ENCODE assay signal across 10 cellular contexts in the genomic region with DNA sequence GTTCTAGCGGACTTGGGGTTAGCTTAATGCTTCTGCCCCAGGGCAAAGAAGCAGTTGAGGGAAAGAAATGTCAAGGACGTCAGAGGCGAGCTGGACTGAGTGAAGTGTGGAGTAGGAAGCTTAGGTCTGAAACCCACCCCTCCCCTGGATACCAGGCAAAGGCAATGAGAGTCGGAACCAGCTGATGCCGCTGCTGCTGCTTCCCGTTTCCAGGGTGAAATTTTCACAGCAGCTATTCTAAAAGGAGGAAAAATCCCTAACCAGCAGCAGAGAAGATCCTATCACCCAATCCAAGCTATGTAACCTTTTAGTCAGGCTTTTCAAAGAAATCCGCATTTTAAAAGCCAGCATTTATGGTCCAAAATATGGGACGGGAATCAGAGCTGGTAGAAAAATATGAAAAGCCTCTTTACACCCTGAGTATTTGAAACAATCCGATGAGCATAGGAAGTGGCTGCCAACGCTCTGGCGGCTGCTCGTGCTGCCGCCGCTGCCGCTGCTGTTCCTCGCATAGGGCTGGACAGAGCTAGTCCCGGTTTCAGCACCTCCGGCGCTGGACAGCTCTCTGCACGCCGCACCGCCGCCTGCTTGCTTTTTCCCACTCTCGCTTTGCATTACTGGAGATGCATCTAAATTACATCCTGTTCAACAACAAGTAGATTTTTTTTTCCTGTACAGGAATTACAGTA.
DNase-seq lines count a peak whose midpoint lies in the region; ATAC-seq, FAIRE-seq and TF ChIP-seq lines count a peak whose summit lies in the region.
"Had no signal": no experiment of that assay in that cellular context is flagged by ENCODE, and none has a peak within 500 bp of the region (broad histone marks: within the 10 kb centered on the region; RNA-seq: fewer than 3 reads in every experiment).

No MANE protein-coding gene starts in this region.

- H3K9me3 ChIP-seq in pancreas, result no peaks in the 10 kb centered on the region
- H3K9me3 ChIP-seq: gastrocnemius medialis had no signal

- in situ Hi-C loops in ACHN (cut with HindIII; ENCODE audit: low pct_ligation_motif_present, low pct_unique_long_range_greater_than_20kb, low sequenced_read_pairs), result no loop called here

- H3K27ac ChIP-seq in pancreas, result no peak overlapping the region
- H3K27ac ChIP-seq: gastrocnemius medialis had no signal

- H3K4me3 ChIP-seq in pancreas, result no peak overlapping the region
- H3K4me3 ChIP-seq: gastrocnemius medialis had no signal

- peaks cover 0 to 4% (median 0%) of the 10 kb centered on the region in 3 donors for H3K4me1 ChIP-seq in pancreas
- H3K4me1 ChIP-seq: gastrocnemius medialis had no signal

- peak; percentile 99 for ATAC-seq in GM19025 (IDR thresholded peaks at IDR 0.05; ENCODE audit: low read depth, unreplicated experiment)
- ATAC-seq in HG03097 (IDR thresholded peaks at IDR 0.05; ENCODE audit: low FRiP score, unreplicated experiment), result peak; percentile 92
- ATAC-seq in pancreas, result peak; percentile 82 to 100 (median 98)
- ATAC-seq in HG02840 (IDR thresholded peaks at IDR 0.05; ENCODE audit: low FRiP score, unreplicated experiment), result no peak
- ATAC-seq: gastrocnemius medialis had no signal

- H3K36me3 ChIP-seq in pancreas, result no peaks in the 10 kb centered on the region
- H3K36me3 ChIP-seq: gastrocnemius medialis had no signal

- no peak for TF ChIP-seq CTCF in pancreas (IDR thresholded peaks at IDR 0.05)

- peaks cover 0 to 6% (median 0%) of the 10 kb centered on the region in 4 donors for H3K27me3 ChIP-seq in pancreas
- H3K27me3 ChIP-seq: gastrocnemius medialis had no signal

- DNase-seq in ACHN (peak; percentile 76), NCI-H774 (lab: John Stamatoyannopoulos, UW) (peak; percentile 70), glomerular endothelial cell (ENCODE audit: extremely low read depth, low read depth, low spot score) (peak; percentile 4), pancreas (peak; percentile 52 to 91 (median 75))
- DNase-seq in activated effector memory CD4-positive, alpha-beta T cell treated with Interleukin-2 at 50 U/mL for 16 hours, result peak; percentile 5

- intact Hi-C loops in pancreas (cut with DNase I), result no loop called here

- no peak for FAIRE-seq in pancreas (lab: Jason Lieb, UNC)
- FAIRE-seq: G401.6 had no signal

- WGBS in pancreas, 2 donors, result 5% methylated on average over 24 of the region's 24 CpGs

Comparison
In these comparisons a context has a peak if more than half of its experiments do, and no peak if none do; other contexts are left out.
1. DNase-seq: peak in every context shown above with its lines; median percentile 76 in ACHN; 75 in pancreas; 70 in NCI-H774; 5 in activated effector memory CD4-positive, alpha-beta T cell treated with Interleukin-2 at 50 U/mL for 16 hours; 4 in glomerular endothelial cell.